Comparison of ENCODE assay signal across 11 cellular contexts in genomic region chr16:26985100-26986065, GRCh38.
"Had no signal": no experiment of that assay in that cellular context is flagged by ENCODE, and none has a peak within 500 bp of the region (broad histone marks: within the 10 kb centered on the region; RNA-seq: fewer than 3 reads in every experiment).

No MANE protein-coding gene starts in this region.

- DNase-seq: activated CD4-positive, alpha-beta memory T cell treated with anti-CD3 and anti-CD28 coated beads, Interleukin-2, amount 10 ng/mL, durations not matched to agents 7 days and 5 days; activated CD4-positive, alpha-beta T cell treated with anti-CD3 and anti-CD28 coated beads for 36 hours; activated naive CD8-positive, alpha-beta T cell treated with anti-CD3 and anti-CD28 coated beads, Interleukin-2, amount 10 ng/mL, durations not matched to agents 7 days and 5 days; anterior cingulate cortex; dorsolateral prefrontal cortex; glutamatergic neuron; left ventricle myocardium superior; T-helper 9 cell had no signal

- H3K9ac ChIP-seq: parathyroid adenoma had no signal

- H3K27ac Mint-ChIP-seq: activated CD4-positive, alpha-beta memory T cell treated with anti-CD3 and anti-CD28 coated beads, Interleukin-2, amount 10 ng/mL, durations not matched to agents 7 days and 5 days; activated CD4-positive, alpha-beta T cell treated with anti-CD3 and anti-CD28 coated beads for 36 hours; activated naive CD8-positive, alpha-beta T cell treated with anti-CD3 and anti-CD28 coated beads, Interleukin-2, amount 10 ng/mL, durations not matched to agents 7 days and 5 days had no signal

- H3K4me1 Mint-ChIP-seq: activated CD4-positive, alpha-beta memory T cell treated with anti-CD3 and anti-CD28 coated beads, Interleukin-2, amount 10 ng/mL, durations not matched to agents 7 days and 5 days; activated CD4-positive, alpha-beta T cell treated with anti-CD3 and anti-CD28 coated beads for 36 hours; activated naive CD8-positive, alpha-beta T cell treated with anti-CD3 and anti-CD28 coated beads, Interleukin-2, amount 10 ng/mL, durations not matched to agents 7 days and 5 days had no signal

- H3K27ac ChIP-seq: dorsolateral prefrontal cortex, parathyroid adenoma, skin epidermis had no signal

- H3K9me3 Mint-ChIP-seq: activated CD4-positive, alpha-beta memory T cell treated with anti-CD3 and anti-CD28 coated beads, Interleukin-2, amount 10 ng/mL, durations not matched to agents 7 days and 5 days; activated naive CD8-positive, alpha-beta T cell treated with anti-CD3 and anti-CD28 coated beads, Interleukin-2, amount 10 ng/mL, durations not matched to agents 7 days and 5 days had no signal

- H3K36me3 Mint-ChIP-seq: activated naive CD8-positive, alpha-beta T cell treated with anti-CD3 and anti-CD28 coated beads, Interleukin-2, amount 10 ng/mL, durations not matched to agents 7 days and 5 days had no signal

- H3K4me3 Mint-ChIP-seq: activated CD4-positive, alpha-beta memory T cell treated with anti-CD3 and anti-CD28 coated beads, Interleukin-2, amount 10 ng/mL, durations not matched to agents 7 days and 5 days; activated CD4-positive, alpha-beta T cell treated with anti-CD3 and anti-CD28 coated beads for 36 hours; activated naive CD8-positive, alpha-beta T cell treated with anti-CD3 and anti-CD28 coated beads, Interleukin-2, amount 10 ng/mL, durations not matched to agents 7 days and 5 days had no signal

- H3K4me3 ChIP-seq: dorsolateral prefrontal cortex, skin epidermis had no signal

- ATAC-seq: activated CD4-positive, alpha-beta T cell treated with anti-CD3 and anti-CD28 coated beads for 36 hours; esophagus mucosa; left ventricle myocardium superior had no signal

- H3K4me1 ChIP-seq: parathyroid adenoma had no signal
